In the genomic region with DNA sequence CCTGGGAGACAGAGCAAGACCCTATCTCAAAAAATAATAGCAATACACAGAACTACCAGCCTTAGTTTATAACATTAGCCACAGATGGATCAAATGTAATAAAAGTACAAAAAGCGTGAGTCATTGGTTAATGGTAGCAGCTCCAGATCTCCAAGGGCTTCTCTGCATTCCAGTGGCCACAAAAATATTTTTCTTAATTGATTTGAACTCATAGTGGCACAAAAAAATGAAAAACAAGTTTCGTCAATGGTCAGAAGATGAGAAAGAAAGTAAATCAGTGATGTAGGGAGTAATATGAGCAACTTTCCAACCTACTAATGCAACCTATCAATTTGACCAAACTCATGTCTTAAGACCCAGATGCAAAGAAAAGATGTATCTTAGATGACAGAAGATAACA, we compare ENCODE assay signal across 32 cellular contexts.
A peak's percentile ranks its signal among the peaks of the same experiment; 100 is the strongest.
DNase-seq lines count a peak whose midpoint lies in the region; ATAC-seq, FAIRE-seq and TF ChIP-seq lines count a peak whose summit lies in the region.
"Had no signal": no experiment of that assay in that cellular context is flagged by ENCODE, and none has a peak within 500 bp of the region (broad histone marks: within the 10 kb centered on the region; RNA-seq: fewer than 3 reads in every experiment).

No MANE protein-coding gene starts in this region.

- peaks cover 28% of the 10 kb centered on the region for H3K27me3 Mint-ChIP-seq in activated T-helper 2 cell treated with anti-CD3 and anti-CD28 coated beads, Interferon-gamma antibody, Interleukin-2, Interleukin-4, amounts not matched to agents 10 μg/mL and 5 μg/mL and 100 μg/mL, durations not matched to agents 14 hours and 24 hours and 36 hours (ENCODE audit: low read depth)

- TF ChIP-seq CTCF in astrocyte of the spinal cord (IDR thresholded peaks at IDR 0.05; ENCODE audit: low read depth, low read length), result no peak

- no peaks in the 10 kb centered on the region for H3K9me3 Mint-ChIP-seq in activated T-helper 2 cell treated with anti-CD3 and anti-CD28 coated beads, Interferon-gamma antibody, Interleukin-2, Interleukin-4, amounts not matched to agents 10 μg/mL and 5 μg/mL and 100 μg/mL, durations not matched to agents 14 hours and 24 hours and 36 hours
- H3K9me3 Mint-ChIP-seq: WTC11 had no signal

- in situ Hi-C loops in astrocyte of the spinal cord (cut with HindIII; ENCODE audit: low sequenced_read_pairs), result no loop called here

- peak; percentile 85 for DNase-seq in AG20443 (ENCODE audit: low spot score)
- peak; percentile 8 for DNase-seq in HTR-8/SVneo (ENCODE audit: insufficient read length, low spot score)
- peak; percentile 22 for DNase-seq in astrocyte of the spinal cord (ENCODE audit: low read depth, low spot score)
- DNase-seq in myocyte (ENCODE audit: low read depth), result peak; percentile 36
- DNase-seq in activated T-helper 2 cell treated with anti-CD3 and anti-CD28 coated beads, Interferon-gamma antibody, Interleukin-2, Interleukin-4, amounts not matched to agents 10 μg/mL and 5 μg/mL and 100 μg/mL, durations not matched to agents 14 hours and 24 hours and 36 hours (ENCODE audit: low spot score), result no peak
- DNase-seq in posterior vena cava (ENCODE audit: low spot score), result no peak
- DNase-seq: activated CD4-positive, alpha-beta T cell treated with anti-CD3 and anti-CD28 coated beads, Interleukin-2, amount 50 U/mL, for 4 hours; body of pancreas; DMS53; effector CD4-positive, alpha-beta T cell; hypothalamus; left ventricle myocardium superior; midbrain; NCI-H2171; NCI-H510A treated with DMSO at 0.1 percent for 48 hours; PC-9; retina; SHP77; spleen; stimulated activated CD4-positive, alpha-beta T cell treated with anti-CD3 and anti-CD28 coated beads, Interleukin-4, amount 100 ng/mL, for 4 hours; stimulated activated naive CD4-positive, alpha-beta T cell; SW 1271; testis; uterus had no signal

- no peak overlapping the region for H3K4me3 ChIP-seq in astrocyte of the spinal cord (ENCODE audit: low read depth, low read length)
- H3K4me3 ChIP-seq: body of pancreas, gastroesophageal sphincter, GM12878, PC-9, spleen, testis, uterus had no signal

- ATAC-seq in GM18868 (IDR thresholded peaks at IDR 0.05; ENCODE audit: unreplicated experiment), result no peak
- ATAC-seq in HG02642 (IDR thresholded peaks at IDR 0.05; ENCODE audit: poor library complexity, unreplicated experiment), result no peak
- ATAC-seq: activated naive CD4-positive, alpha-beta T cell treated with anti-CD3 and anti-CD28 coated beads, Interleukin-2, amount 50 U/mL, for 72 hours; body of pancreas; gastroesophageal sphincter; GM12878; HCT116; left ventricle myocardium superior; WTC11 had no signal

- FAIRE-seq in HTR-8/SVneo (lab: Jason Lieb, UNC), result no peak
- FAIRE-seq: GM12878 had no signal

- no peaks in the 10 kb centered on the region for H3K36me3 Mint-ChIP-seq in activated T-helper 2 cell treated with anti-CD3 and anti-CD28 coated beads, Interferon-gamma antibody, Interleukin-2, Interleukin-4, amounts not matched to agents 10 μg/mL and 5 μg/mL and 100 μg/mL, durations not matched to agents 14 hours and 24 hours and 36 hours (ENCODE audit: low read depth)
- H3K36me3 Mint-ChIP-seq: WTC11 had no signal

- no peaks in the 10 kb centered on the region for H3K4me1 Mint-ChIP-seq in activated T-helper 2 cell treated with anti-CD3 and anti-CD28 coated beads, Interferon-gamma antibody, Interleukin-2, Interleukin-4, amounts not matched to agents 10 μg/mL and 5 μg/mL and 100 μg/mL, durations not matched to agents 14 hours and 24 hours and 36 hours (ENCODE audit: low read depth)
- H3K4me1 Mint-ChIP-seq: nephron, WTC11 had no signal

- H3K4me3 Mint-ChIP-seq in activated T-helper 2 cell treated with anti-CD3 and anti-CD28 coated beads, Interferon-gamma antibody, Interleukin-2, Interleukin-4, amounts not matched to agents 10 μg/mL and 5 μg/mL and 100 μg/mL, durations not matched to agents 14 hours and 24 hours and 36 hours (ENCODE audit: low read depth), result no peak overlapping the region
- H3K4me3 Mint-ChIP-seq: nephron, WTC11 had no signal

- intact Hi-C loops in activated T-helper 2 cell treated with anti-CD3 and anti-CD28 coated beads, Interferon-gamma antibody, Interleukin-2, Interleukin-4, amounts not matched to agents 10 μg/mL and 5 μg/mL and 100 μg/mL, durations not matched to agents 14 hours and 24 hours and 36 hours (cut with micrococcal nuclease), result no loop called here
- intact Hi-C loops in posterior vena cava (cut with DNase I), result no loop called here

- no peak overlapping the region for H3K27ac Mint-ChIP-seq in activated T-helper 2 cell treated with anti-CD3 and anti-CD28 coated beads, Interferon-gamma antibody, Interleukin-2, Interleukin-4, amounts not matched to agents 10 μg/mL and 5 μg/mL and 100 μg/mL, durations not matched to agents 14 hours and 24 hours and 36 hours
- H3K27ac Mint-ChIP-seq: activated naive CD4-positive, alpha-beta T cell treated with anti-CD3 and anti-CD28 coated beads, Interleukin-2, amount 50 U/mL, for 72 hours; nephron; WTC11 had no signal

Comparison
In these comparisons a context has a peak if more than half of its experiments do, and no peak if none do; other contexts are left out.
1. DNase-seq: peak in AG20443 (single experiment), HTR-8/SVneo (single experiment), astrocyte of the spinal cord (single experiment) and myocyte (single experiment); none in activated T-helper 2 cell treated with anti-CD3 and anti-CD28 coated beads, Interferon-gamma antibody, Interleukin-2, Interleukin-4, amounts not matched to agents 10 μg/mL and 5 μg/mL and 100 μg/mL, durations not matched to agents 14 hours and 24 hours and 36 hours (single experiment) and posterior vena cava (single experiment).